8 cellular contexts compared by ENCODE assay signal in the genomic region with DNA sequence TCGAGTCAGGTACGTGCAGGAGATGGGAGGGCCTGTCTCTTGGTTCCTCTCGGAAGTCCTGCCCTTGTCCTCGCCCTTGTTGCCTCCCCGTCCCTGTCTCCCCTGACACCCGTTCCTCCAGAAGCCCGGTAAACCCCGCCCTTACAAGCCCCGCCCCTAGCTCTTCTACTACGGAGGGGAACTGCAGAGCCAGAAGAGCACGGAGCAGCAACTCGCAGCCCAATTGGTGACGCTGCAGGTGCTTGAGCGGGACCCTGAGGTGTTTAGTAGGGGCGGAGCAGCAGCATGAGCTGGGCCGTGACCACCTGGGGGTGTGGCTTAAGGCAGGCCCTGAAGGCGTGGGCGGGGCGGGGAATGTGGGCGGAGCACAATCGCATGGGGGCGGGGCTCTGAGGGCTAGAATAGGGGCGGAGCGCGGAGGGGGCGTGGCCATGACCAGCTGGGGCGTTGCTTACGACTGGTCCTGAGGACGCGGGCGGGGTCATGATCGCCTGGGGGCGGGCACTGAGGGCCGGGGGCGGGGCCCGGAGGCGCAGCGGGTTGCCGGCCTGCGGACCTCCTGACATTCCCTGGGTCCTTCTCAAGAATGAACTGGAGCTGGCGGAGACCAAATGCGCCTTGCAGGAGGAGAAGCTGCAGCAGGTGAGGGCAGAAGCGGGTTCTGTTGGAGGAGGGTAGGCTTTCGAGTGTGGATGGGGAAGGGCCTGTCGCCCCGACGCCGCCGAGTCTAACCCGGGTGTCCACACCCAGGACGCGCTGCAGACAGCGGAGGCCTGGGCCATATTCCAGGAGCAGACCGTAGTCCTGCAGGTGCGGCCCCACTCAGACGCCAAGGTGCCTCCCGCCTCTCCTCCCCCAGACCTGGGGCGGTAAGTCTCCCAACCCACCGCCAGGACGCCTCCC. TPM values are rescaled to one million over a fixed set of nuclear protein-coding genes. Genes with fewer than 3 reads are reported as not detected.
DNase-seq lines count a peak whose midpoint lies in the region; ATAC-seq and TF ChIP-seq lines count a peak whose summit lies in the region.
"Not testable (repeated sequence)": the region's sequence is repeated elsewhere in the genome, so short reads cannot be mapped to it uniquely, and the experiment has no call there.

No MANE protein-coding gene starts in this region.

- H3K27ac ChIP-seq in gastroesophageal sphincter = peak overlapping the region in 3 of 4 donors; percentile 71 to 76 (median 76)

- TF ChIP-seq EP300 in gastroesophageal sphincter (IDR thresholded peaks at IDR 0.05) = not testable (repeated sequence)

- peak overlapping the region; percentile 26 to 52 for H3K4me3 ChIP-seq in gastroesophageal sphincter

- H3K4me1 Mint-ChIP-seq in nephron progenitor cell = not testable (repeated sequence)

- ATAC-seq in GM21526 (IDR thresholded peaks at IDR 0.05; ENCODE audit: low FRiP score, unreplicated experiment) (peak; percentile 85), HG03457 (IDR thresholded peaks at IDR 0.05; ENCODE audit: unreplicated experiment) (peak; percentile 74), gastroesophageal sphincter (peak; percentile 92)

- H3K4me1 ChIP-seq in gastroesophageal sphincter = not testable (repeated sequence)

- not testable (repeated sequence) for H3K27me3 ChIP-seq in gastroesophageal sphincter

- not testable (repeated sequence) for H3K36me3 ChIP-seq in gastroesophageal sphincter

- not testable (repeated sequence) for TF ChIP-seq POLR2A in gastroesophageal sphincter (IDR thresholded peaks at IDR 0.05)

- H3K27ac Mint-ChIP-seq in nephron progenitor cell = peak overlapping the region; percentile 99

- H3K4me3 Mint-ChIP-seq in nephron progenitor cell = peak overlapping the region; percentile 85

- not testable (repeated sequence) for H3K9me3 Mint-ChIP-seq in nephron progenitor cell

- WGBS in gastroesophageal sphincter (ENCODE audit: low coverage in 1 of 2), 2 donors = no CpG with 5 or more reads among the region's 60 CpGs

- not testable (repeated sequence) for H3K36me3 Mint-ChIP-seq in nephron progenitor cell (ENCODE audit: low read depth)

- DNase-seq in CMK (ENCODE audit: low read depth) = peak; percentile 56
- peak; percentile 89 for DNase-seq in T-helper 22 cell (ENCODE audit: low read depth)
- peak; percentile 83 for DNase-seq in activated naive CD8-positive, alpha-beta T cell treated with anti-CD3 and anti-CD28 coated beads, Interleukin-2, amount 50 U/mL, for 16 hours (ENCODE audit: low read depth, low spot score)
- peak; percentile 90 for DNase-seq in nephron progenitor cell
- DNase-seq in stimulated activated CD8-positive, alpha-beta memory T cell treated with anti-CD3 and anti-CD28 coated beads, Interleukin-15, amount 100 ng/mL, for 4 hours (ENCODE audit: low read depth in 2 of 2) = peak; percentile 68 to 90

- H3K9me3 ChIP-seq in gastroesophageal sphincter = not testable (repeated sequence)

- TF ChIP-seq CTCF in gastroesophageal sphincter (IDR thresholded peaks at IDR 0.05); nephron progenitor cell (IDR thresholded peaks at IDR 0.05): not testable (repeated sequence)

- H3K27me3 Mint-ChIP-seq in nephron progenitor cell (ENCODE audit: low read depth, poor library complexity) = not testable (repeated sequence)

RNA-seq across cellular contexts. Expression of a gene that starts 1.3 kb away (rescaled TPM):
- 1 to 10 TPM in 1 of 4 donors, under 1 TPM in 2, not detected in 1; 0.15 to 4.4 (median 0.27) TPM for total RNA-seq in gastroesophageal sphincter

RNA-seq across cellular contexts. Expression of a gene that starts 51.3 kb away (rescaled TPM):
- total RNA-seq in gastroesophageal sphincter = 1 to 10 TPM; 4.4 to 5.1 (median 4.8) TPM

Comparison
In these comparisons a context has a peak if more than half of its experiments do, and no peak if none do; other contexts are left out.
1. Peak in every context shown above with its lines: DNase-seq, ATAC-seq, H3K4me3 ChIP-seq and H3K27ac ChIP-seq.